Comparison of ENCODE assay signal across 13 cellular contexts in genomic region chr22:39255449-39256185, GRCh38. TPM values are rescaled to one million over a fixed set of nuclear protein-coding genes. Genes with fewer than 3 reads are reported as not detected.
A peak's percentile ranks its signal among the peaks of the same experiment; 100 is the strongest.
DNase-seq lines count a peak whose midpoint lies in the region; ATAC-seq and TF ChIP-seq lines count a peak whose summit lies in the region.
"Had no signal": no experiment of that assay in that cellular context is flagged by ENCODE, and none has a peak within 500 bp of the region (broad histone marks: within the 10 kb centered on the region; RNA-seq: fewer than 3 reads in every experiment).

No MANE protein-coding gene starts in this region.

- no peaks in the 10 kb centered on the region for H3K79me2 ChIP-seq in ACC112 (ENCODE audit: control insufficient read depth, insufficient read depth, low read length, unreplicated experiment)

- H2AFZ ChIP-seq in ACC112 (ENCODE audit: low read length, unreplicated experiment) (no peak overlapping the region), neuronal stem cell (ENCODE audit: low read length) (peak overlapping the region; percentile 89)

- no peaks in the 10 kb centered on the region for H3K36me3 ChIP-seq in ACC112 (ENCODE audit: insufficient read depth, low read length)
- H3K36me3 ChIP-seq in HEK293 (ENCODE audit: control insufficient read depth in 2 of 2, insufficient read depth in 1 of 2, low read length in 2 of 2): no peaks in the 10 kb centered on the region
- no peaks in the 10 kb centered on the region for H3K36me3 ChIP-seq in neuronal stem cell (replicated peaks in 1 of 2; ENCODE audit: control insufficient read depth in 2 of 2, insufficient read depth in 2 of 2, low read length in 2 of 2)

- peak overlapping the region; percentile 80 for H3K18ac ChIP-seq in neuronal stem cell (ENCODE audit: low read length)

- H3K9me3 ChIP-seq in HEK293 (ENCODE audit: control insufficient read depth, insufficient read depth, low read depth, low read length) (no peaks in the 10 kb centered on the region), neuronal stem cell (replicated peaks in 1 of 2; ENCODE audit: control insufficient read depth in 2 of 2, insufficient read depth in 1 of 2, low read depth in 1 of 2, low read length in 2 of 2) (no peaks in the 10 kb centered on the region)

- no peak overlapping the region for H3K4me3 Mint-ChIP-seq in T-cell

- WGBS in neuronal stem cell (ENCODE audit: extremely low coverage in 2 of 2, insufficient read length in 2 of 2, insufficient replicate concordance in 1 of 2), 2 donors: no CpG with 5 or more reads among the region's 16 CpGs

- no peak overlapping the region for H4K8ac ChIP-seq in neuronal stem cell (ENCODE audit: low read depth, low read length)

- H3K27me3 ChIP-seq in ACC112 (ENCODE audit: insufficient read depth, low read length) (no peaks in the 10 kb centered on the region), dorsolateral prefrontal cortex (no peaks in the 10 kb centered on the region), neuronal stem cell (ENCODE audit: control insufficient read depth in 3 of 3, insufficient read depth in 3 of 3, low read depth in 1 of 3, low read length in 3 of 3) (peaks cover 0 to 4% (median 0%) of the 10 kb centered on the region in 3 experiments)

- ATAC-seq in GM21576 (IDR thresholded peaks at IDR 0.05; ENCODE audit: unreplicated experiment) (no peak), T-cell (replicated peaks in 1 of 4) (no peak)
- ATAC-seq: left lobe of liver had no signal

- DNase-seq in dorsolateral prefrontal cortex (no peak), neuronal stem cell (ENCODE audit: low spot score) (no peak), T-cell (no peak), amniotic stem cell (lab: John Stamatoyannopoulos, UW) (no peak), foreskin fibroblast (no peak)
- DNase-seq: COR-L47, KG1, NCI-H2171, SIG-M5 had no signal

- no peak overlapping the region for H3K14ac ChIP-seq in neuronal stem cell (ENCODE audit: low read length)

- H3K9ac ChIP-seq in neuronal stem cell (ENCODE audit: low read depth, low read length, poor library complexity): no peak overlapping the region

- H2BK12ac ChIP-seq in neuronal stem cell (ENCODE audit: low read length): no peak overlapping the region

- H3K79me1 ChIP-seq in neuronal stem cell (ENCODE audit: low read depth, low read length): no peaks in the 10 kb centered on the region

- no peaks in the 10 kb centered on the region for H3K36me3 Mint-ChIP-seq in T-cell

- H2AK5ac ChIP-seq in neuronal stem cell (ENCODE audit: low read depth, low read length): peak overlapping the region; percentile 98

- H2BK5ac ChIP-seq in neuronal stem cell (ENCODE audit: low read length): peak overlapping the region; percentile 61

- H3K4ac ChIP-seq in neuronal stem cell (ENCODE audit: low read length): no peak overlapping the region

- no peak overlapping the region for H4K91ac ChIP-seq in neuronal stem cell (ENCODE audit: low read depth, low read length, poor library complexity)

- H3K27me3 Mint-ChIP-seq in T-cell: peaks cover 19 to 25% of the 10 kb centered on the region in 2 donors

- H2BK120ac ChIP-seq in neuronal stem cell (ENCODE audit: low read depth, low read length): no peak overlapping the region

- H3K27ac Mint-ChIP-seq in T-cell: no peak overlapping the region

- peak overlapping the region; percentile 99 for H2BK15ac ChIP-seq in neuronal stem cell (ENCODE audit: low read length)

- TF ChIP-seq CTCF in HEK293 (tag by site-specific recombination; IDR thresholded peaks at IDR 0.05) (no peak), dorsolateral prefrontal cortex (IDR thresholded peaks at IDR 0.05 in 54 of 56, conservative IDR thresholded peaks at IDR 0.05 in 2 of 56; ENCODE audit: low read depth in 1 of 56, partially characterized antibody in 56 of 56) (no peak), foreskin fibroblast (IDR thresholded peaks at IDR 0.05; ENCODE audit: low read depth, low read length) (no peak)

- H3K4me3 ChIP-seq in ACC112 (ENCODE audit: low read depth, low read length) (no peak overlapping the region), HEK293 (ENCODE audit: low read depth, low read length) (no peak overlapping the region), dorsolateral prefrontal cortex (no peak overlapping the region), neuronal stem cell (ENCODE audit: low read length in 2 of 2) (no peak overlapping the region), foreskin fibroblast (ENCODE audit: low read depth in 1 of 2, low read length in 2 of 2) (no peak overlapping the region)

- H3K27ac ChIP-seq in ACC112 (ENCODE audit: low read depth, low read length): peak overlapping the region; percentile 47; the same call in 1 of the 2 replicates
- H3K27ac ChIP-seq in HEK293 (ENCODE audit: extremely low read depth, low read depth, low read length): no peak overlapping the region
- peak overlapping the region in 35 of 59 donors; percentile 18 to 94 (median 80) for H3K27ac ChIP-seq in dorsolateral prefrontal cortex
- no peak overlapping the region for H3K27ac ChIP-seq in neuronal stem cell (replicated peaks; ENCODE audit: low read length)

- no peaks in the 10 kb centered on the region for H3K9me3 Mint-ChIP-seq in T-cell

- no peak overlapping the region for H3K23ac ChIP-seq in neuronal stem cell (ENCODE audit: low read depth, low read length, poor library complexity)

- H3K4me1 Mint-ChIP-seq in T-cell: peaks cover 19 to 33% (median 19%) of the 10 kb centered on the region in 3 donors

- intact Hi-C loops in dorsolateral prefrontal cortex (cut with DNase I): no loop called here

- no peak overlapping the region for H3K4me2 ChIP-seq in neuronal stem cell (ENCODE audit: insufficient read depth, low read length, poor library complexity, severe bottlenecking)

- CTCF ChIA-PET in HEK293 (lab: Yijun Ruan, JAX) (interaction anchor here (0.5 to 1.1 kb wide), 5 partner anchors 50 to 81 kb away, joined by 3 to 4 read pairs (median 3); no protein-coding TSS in a partner anchor), T-cell (lab: Charles Lee) (no interaction called here)

- POLR2A ChIA-PET in HEK293 (lab: Yijun Ruan, JAX) (interaction anchor here (0.9 kb wide), 1 partner anchor 63 kb away, joined by 3 read pairs; no protein-coding TSS in a partner anchor), T-cell (lab: Charles Lee) (no interaction called here)

- H3K4me1 ChIP-seq in ACC112 (ENCODE audit: control insufficient read depth, insufficient read depth, low read length, unreplicated experiment) (peaks cover 26% of the 10 kb centered on the region), HEK293 (ENCODE audit: control insufficient read depth, insufficient read depth, low read length) (peaks cover 11% of the 10 kb centered on the region), neuronal stem cell (ENCODE audit: control insufficient read depth in 2 of 2, insufficient read depth in 1 of 2, low read depth in 1 of 2, low read length in 2 of 2) (peaks cover 25 to 36% of the 10 kb centered on the region in 2 donors)

TF ChIP-seq in HEK293, 187 proteins besides CTCF, POLR2A, EP300 and RAD21:
- TF ChIP-seq ZNF837 (tag by site-specific recombination; IDR thresholded peaks at IDR 0.05) (no peak), ZNF768 (tag by site-specific recombination; IDR thresholded peaks at IDR 0.05) (peak; percentile 90)

RNA-seq across cellular contexts. Expression of gene PDGFB, which starts 10.8 kb away (rescaled TPM):
- total RNA-seq in dorsolateral prefrontal cortex (10 to 100 TPM in 111 of 120 experiments, 1 to 10 TPM in 9; 5.1 to 28.8 (median 16.2) TPM), T-cell (10 to 100 TPM in 2 of 5 donors, 1 to 10 TPM in 3; 2.9 to 18.3 (median 4.6) TPM)
- 2.6 TPM for polyA plus RNA-seq in neuronal stem cell (2013, experiment 1 of 2)
- polyA plus RNA-seq in neuronal stem cell (2013, experiment 2 of 2): 2.8 TPM

Comparison
In these comparisons a context has a peak if more than half of its experiments do, and no peak if none do; other contexts are left out.
1. H3K27ac ChIP-seq: peak in ACC112 (single experiment) and dorsolateral prefrontal cortex (35 of 59); none in HEK293 (single experiment) and neuronal stem cell (single experiment).